15 cellular contexts compared by ENCODE assay signal in genomic region chr11:74050465-74050864, GRCh38. TPM values are rescaled to one million over a fixed set of nuclear protein-coding genes. Genes with fewer than 3 reads are reported as not detected.
A peak's percentile ranks its signal among the peaks of the same experiment; 100 is the strongest.
DNase-seq lines count a peak whose midpoint lies in the region; ATAC-seq and TF ChIP-seq lines count a peak whose summit lies in the region.
"Had no signal": no experiment of that assay in that cellular context is flagged by ENCODE, and none has a peak within 500 bp of the region (broad histone marks: within the 10 kb centered on the region; RNA-seq: fewer than 3 reads in every experiment).

No MANE protein-coding gene starts in this region.

- in situ Hi-C loops in GM23248 (cut with MboI): no loop called here

- TF ChIP-seq CTCF in AG10803 (conservative IDR thresholded peaks at IDR 0.05; ENCODE audit: low read length): no peak
- no peak for TF ChIP-seq CTCF in PC-3 (conservative IDR thresholded peaks at IDR 0.05; ENCODE audit: low read depth, low read length)
- TF ChIP-seq CTCF in ascending aorta (IDR thresholded peaks at IDR 0.05): no peak

- H4K20me1 ChIP-seq in GM23248 (ENCODE audit: insufficient read depth) (no peaks in the 10 kb centered on the region), PC-3 (ENCODE audit: low read length) (no peaks in the 10 kb centered on the region)

- H3K9ac ChIP-seq in GM23248 (no peak overlapping the region), PC-3 (ENCODE audit: low read length) (no peak overlapping the region)

- H3F3A ChIP-seq in GM23248 (ENCODE audit: insufficient read depth) (no peaks in the 10 kb centered on the region), PC-3 (ENCODE audit: low read length, unreplicated experiment) (no peaks in the 10 kb centered on the region)

- CTCF ChIA-PET in PC-3 (lab: Charles Lee): no interaction called here

- POLR2A ChIA-PET in PC-3 (lab: Charles Lee; ENCODE audit: unreplicated experiment): interaction anchor here (0.6 kb wide), 1 partner anchor 9 kb away, joined by 3 read pairs; no protein-coding TSS in a partner anchor

- H2AFZ ChIP-seq in GM23248: no peak overlapping the region
- H2AFZ ChIP-seq in PC-3 (ENCODE audit: low read length): no peak overlapping the region

- H3K27ac ChIP-seq in GM23248 (no peak overlapping the region), PC-3 (ENCODE audit: low read length) (no peak overlapping the region), ascending aorta (no peak overlapping the region)
- H3K27ac ChIP-seq: C4-2B had no signal

- H3K4me1 ChIP-seq in GM23248 (ENCODE audit: insufficient read depth) (peaks cover 7% of the 10 kb centered on the region; the same call in 1 of the 2 replicates), PC-3 (ENCODE audit: insufficient read depth, low read length) (peaks cover 15% of the 10 kb centered on the region), ascending aorta (no peaks in the 10 kb centered on the region)
- H3K4me1 ChIP-seq: HAP-1 had no signal

- no peaks in the 10 kb centered on the region for H3K9me3 ChIP-seq in GM23248 (ENCODE audit: low read depth)
- no peaks in the 10 kb centered on the region for H3K9me3 ChIP-seq in PC-3 (ENCODE audit: low read length)
- no peaks in the 10 kb centered on the region for H3K9me3 ChIP-seq in ascending aorta
- H3K9me3 ChIP-seq: HAP-1 had no signal

- H3K9me2 ChIP-seq in GM23248 (ENCODE audit: insufficient read depth) (no peaks in the 10 kb centered on the region), PC-3 (replicated peaks; ENCODE audit: low read length) (no peaks in the 10 kb centered on the region)

- peaks cover 3% of the 10 kb centered on the region for H3K36me3 ChIP-seq in GM23248 (ENCODE audit: low read depth)
- H3K36me3 ChIP-seq in PC-3 (ENCODE audit: low read depth, low read length): 0 out of 2 replicates have a peak, but pooled peaks cover 7% of the 10 kb centered on the region
- H3K36me3 ChIP-seq in ascending aorta: peaks cover 12 to 13% of the 10 kb centered on the region in 2 donors

- H3K4me2 ChIP-seq in GM23248 (ENCODE audit: unreplicated experiment) (no peak overlapping the region), PC-3 (ENCODE audit: low read length) (no peak overlapping the region)

- no peaks in the 10 kb centered on the region for H3K27me3 ChIP-seq in GM23248 (replicated peaks; ENCODE audit: insufficient read depth)
- H3K27me3 ChIP-seq in PC-3 (ENCODE audit: low read length): no peaks in the 10 kb centered on the region
- H3K27me3 ChIP-seq in ascending aorta: no peaks in the 10 kb centered on the region

- peak; percentile 34 for DNase-seq in AG10803 (ENCODE audit: low read depth)
- DNase-seq in GM23248: peak; percentile 40
- peak; percentile 48 for DNase-seq in PC-3
- DNase-seq in kidney tubule cell (ENCODE audit: low spot score): peak; percentile 18
- no peak for DNase-seq in ascending aorta (ENCODE audit: low spot score in 2 of 2)
- no peak for DNase-seq in NCI-H187 (lab: John Stamatoyannopoulos, UW)
- DNase-seq in NCI-H1930 (lab: John Stamatoyannopoulos, UW): no peak
- DNase-seq: 8988T; CD4-positive, alpha-beta memory T cell; DMS153; DMS79 treated with DMSO at 0.1 percent for 48 hours had no signal

- ATAC-seq in PC-3 (no peak), GM21515 (IDR thresholded peaks at IDR 0.05; ENCODE audit: unreplicated experiment) (no peak)
- ATAC-seq: K562 had no signal

- WGBS in GM23248 (ENCODE audit: low coverage in 1 of 2, low lambda C conversion rate in 2 of 2, missing lambda C conversion rate in 2 of 2), 2 experiments: 88 to 90% methylated on average over 3 of the region's 3 CpGs

- intact Hi-C loops in PC-3 (cut with micrococcal nuclease) (no loop called here), ascending aorta (cut with DNase I) (no loop called here)

- H3K4me3 ChIP-seq in AG10803 (ENCODE audit: low read length) (no peak overlapping the region), GM23248 (no peak overlapping the region), PC-3 (ENCODE audit: low read length) (no peak overlapping the region), ascending aorta (no peak overlapping the region)
- H3K4me3 ChIP-seq: HAP-1, K562 had no signal

- BruUV-seq in PC-3 (replicated peaks; lab: Mats Ljungman, UMichigan): no TSS peak

- H3K79me2 ChIP-seq in GM23248 (ENCODE audit: insufficient read depth) (no peaks in the 10 kb centered on the region), PC-3 (ENCODE audit: low read length) (no peaks in the 10 kb centered on the region)

RNA-seq across cellular contexts. Expression of gene UCP3, which starts 41.6 kb away (rescaled TPM):
- total RNA-seq in GM23248 (2014; rRNA removed; shearing (Covaris generic)): 0.11 TPM in 1 of 2 replicates, not detected in the other
- 0.22 TPM in 1 of 2 replicates, not detected in the other for polyA plus RNA-seq in GM23248 (2016; fragmentation: Nextera tagmentation; extraction: Ambion mirVana)
- total RNA-seq in PC-3 (2014; rRNA removed) (1.2 and 1.8 TPM in 2 replicates), ascending aorta (not detected)

Comparison
In these comparisons a context has a peak if more than half of its experiments do, and no peak if none do; other contexts are left out.
1. DNase-seq: peak in AG10803 (single experiment), GM23248 (single experiment), PC-3 (single experiment) and kidney tubule cell (single experiment); none in ascending aorta (0 of 2), NCI-H187 (0 of 2) and NCI-H1930 (0 of 2).